ENCODE assay signal across 9 cellular contexts in genomic region chr11:13114566-13115465, GRCh38.
DNase-seq lines count a peak whose midpoint lies in the region; ATAC-seq and TF ChIP-seq lines count a peak whose summit lies in the region.
"Had no signal": no experiment of that assay in that cellular context is flagged by ENCODE, and none has a peak within 500 bp of the region (broad histone marks: within the 10 kb centered on the region; RNA-seq: fewer than 3 reads in every experiment).

No MANE protein-coding gene starts in this region.

- H3K27ac Mint-ChIP-seq in natural killer cell = no peak overlapping the region

- H3K27me3 Mint-ChIP-seq in natural killer cell (ENCODE audit: low read depth in 2 of 2) = peaks cover 17 to 41% of the 10 kb centered on the region in 2 donors

- DNase-seq in H4 (ENCODE audit: low spot score) = peak; percentile 74
- peak; percentile 91 for DNase-seq in NCI-H69 (lab: John Stamatoyannopoulos, UW)
- DNase-seq in iPS DF 19.7 (ENCODE audit: low read depth, low spot score) = peak; percentile 61
- DNase-seq in T-helper 1 cell = no peak
- no peak for DNase-seq in natural killer cell
- DNase-seq: stimulated activated CD4-positive, alpha-beta T cell treated with anti-CD3 and anti-CD28 coated beads, Interleukin-15, amount 100 ng/mL, for 24 hours had no signal

- H3K27ac ChIP-seq in C4-2B = no peak overlapping the region

- no peaks in the 10 kb centered on the region for H3K36me3 Mint-ChIP-seq in natural killer cell

- H3K4me1 Mint-ChIP-seq in natural killer cell = no peaks in the 10 kb centered on the region

- H3K9me3 Mint-ChIP-seq in natural killer cell = no peaks in the 10 kb centered on the region

- no peak for ATAC-seq in HG02763 (IDR thresholded peaks at IDR 0.05; ENCODE audit: unreplicated experiment)
- ATAC-seq in GM21515 (IDR thresholded peaks at IDR 0.05; ENCODE audit: unreplicated experiment) = no peak
- no peak for ATAC-seq in natural killer cell

- intact Hi-C loops in natural killer cell (cut with micrococcal nuclease) = no loop called here

- peak; percentile 25 for TF ChIP-seq CTCF in C4-2B (conservative IDR thresholded peaks at IDR 0.05)
- TF ChIP-seq CTCF in natural killer cell (IDR thresholded peaks at IDR 0.05) = no peak

- H3K4me3 Mint-ChIP-seq in natural killer cell = no peak overlapping the region

Comparison
In these comparisons a context has a peak if more than half of its experiments do, and no peak if none do; other contexts are left out.
1. DNase-seq: peak in H4 (single experiment), NCI-H69 (single experiment) and iPS DF 19.7 (single experiment); none in T-helper 1 cell (0 of 5) and natural killer cell (single experiment).